Comparison of ENCODE assay signal across 8 cellular contexts in the genomic region with DNA sequence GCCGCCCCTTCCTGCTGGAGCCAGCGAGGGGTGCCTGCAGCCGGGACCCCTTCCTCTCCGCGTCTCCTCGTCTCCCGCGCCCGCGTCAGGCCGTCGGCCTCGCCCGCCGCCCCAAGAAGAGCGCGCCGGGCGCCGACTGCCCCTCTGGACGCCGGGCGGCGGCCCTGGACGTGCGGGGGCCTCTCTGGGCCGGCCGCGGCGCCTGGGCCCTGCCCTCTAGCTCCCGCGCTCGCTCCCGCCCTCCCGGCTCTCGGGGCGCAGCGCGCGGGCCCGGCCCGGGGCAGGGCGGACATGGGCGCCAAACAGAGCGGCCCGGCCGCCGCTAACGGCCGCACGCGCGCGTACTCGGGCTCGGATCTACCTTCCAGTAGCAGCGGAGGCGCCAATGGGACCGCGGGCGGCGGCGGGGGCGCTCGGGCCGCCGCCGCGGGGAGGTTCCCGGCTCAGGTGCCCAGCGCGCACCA. TPM values are rescaled to one million over a fixed set of nuclear protein-coding genes. Genes with fewer than 3 reads are reported as not detected.
DNase-seq lines count a peak whose midpoint lies in the region; ATAC-seq and TF ChIP-seq lines count a peak whose summit lies in the region.

No MANE protein-coding gene starts in this region.

- ATAC-seq in activated T-helper 17 cell treated with anti-CD3 and anti-CD28 coated beads, Interleukin-2, amount 50 U/mL, for 72 hours (replicated peaks): no peak

- H3K27ac ChIP-seq in osteoblast (ENCODE audit: low read depth, low read length): peak overlapping the region; percentile 53

- H4K20me1 ChIP-seq in osteoblast (ENCODE audit: insufficient read depth, low read length): no peaks in the 10 kb centered on the region

- DNase-seq in GM10266 (ENCODE audit: extremely low spot score): peak; percentile 46
- peak; percentile 65 for DNase-seq in H7
- peak; percentile 48 for DNase-seq in NCI-H1092 (lab: John Stamatoyannopoulos, UW)
- peak; percentile 31 for DNase-seq in fibroblast of pulmonary artery (ENCODE audit: low read depth)
- DNase-seq in osteoblast (ENCODE audit: insufficient read length, low spot score, missing footprints): peak; percentile 78
- no peak for DNase-seq in EL
- DNase-seq in UCSD-AML1 (lab: John Stamatoyannopoulos, UW; ENCODE audit: unreplicated experiment): no peak

- no peak for TF ChIP-seq CTCF in GM10266 (IDR thresholded peaks at IDR 0.05; ENCODE audit: control insufficient read depth, insufficient read depth, low read depth, missing control alignments)
- no peak for TF ChIP-seq CTCF in fibroblast of pulmonary artery (IDR thresholded peaks at IDR 0.05; ENCODE audit: low read length, missing control alignments)
- no peak for TF ChIP-seq CTCF in osteoblast (IDR thresholded peaks at IDR 0.05; ENCODE audit: extremely low read depth, low read depth, low read length)

- peaks cover 8% of the 10 kb centered on the region for H3K36me3 Mint-ChIP-seq in activated T-helper 17 cell treated with anti-CD3 and anti-CD28 coated beads, Interleukin-2, amount 50 U/mL, for 72 hours (ENCODE audit: low read depth)

- H3K36me3 ChIP-seq in H7 (replicated peaks; ENCODE audit: control insufficient read depth, insufficient read depth, low read length) (no peaks in the 10 kb centered on the region), osteoblast (ENCODE audit: insufficient read depth, low read length) (no peaks in the 10 kb centered on the region)

- H3K79me2 ChIP-seq in osteoblast (ENCODE audit: insufficient read depth, low read length): peaks cover 16% of the 10 kb centered on the region

- H3K4me2 ChIP-seq in osteoblast (ENCODE audit: insufficient read depth, low read length): peak overlapping the region; percentile 84

- H3K9me3 ChIP-seq in osteoblast (ENCODE audit: low read depth, low read length): no peaks in the 10 kb centered on the region

- peaks cover 6% of the 10 kb centered on the region; the same call in 1 of the 2 replicates for H3K27me3 ChIP-seq in H7 (ENCODE audit: control insufficient read depth, insufficient read depth, low read length)
- no peaks in the 10 kb centered on the region for H3K27me3 ChIP-seq in osteoblast (ENCODE audit: insufficient read depth, low read length)

- no peaks in the 10 kb centered on the region for H3K9me3 Mint-ChIP-seq in activated T-helper 17 cell treated with anti-CD3 and anti-CD28 coated beads, Interleukin-2, amount 50 U/mL, for 72 hours

- H3K4me3 Mint-ChIP-seq in activated T-helper 17 cell treated with anti-CD3 and anti-CD28 coated beads, Interleukin-2, amount 50 U/mL, for 72 hours: peak overlapping the region; percentile 79

- H2AFZ ChIP-seq in osteoblast (ENCODE audit: low read length): peak overlapping the region; percentile 94

- H3K27ac Mint-ChIP-seq in activated T-helper 17 cell treated with anti-CD3 and anti-CD28 coated beads, Interleukin-2, amount 50 U/mL, for 72 hours: no peak overlapping the region

- peak overlapping the region; percentile 84 for H3K4me3 ChIP-seq in H7 (ENCODE audit: insufficient read depth, low read depth, low read length)
- H3K4me3 ChIP-seq in fibroblast of pulmonary artery (replicated peaks; ENCODE audit: low read depth, low read length): peak overlapping the region; percentile 82
- peak overlapping the region; percentile 89 for H3K4me3 ChIP-seq in osteoblast (ENCODE audit: insufficient read depth, low read length)

- H3K27me3 Mint-ChIP-seq in activated T-helper 17 cell treated with anti-CD3 and anti-CD28 coated beads, Interleukin-2, amount 50 U/mL, for 72 hours: no peaks in the 10 kb centered on the region

- peaks cover 18% of the 10 kb centered on the region for H3K4me1 ChIP-seq in osteoblast (ENCODE audit: insufficient read depth, low read length)

- peaks cover 39% of the 10 kb centered on the region for H3K4me1 Mint-ChIP-seq in activated T-helper 17 cell treated with anti-CD3 and anti-CD28 coated beads, Interleukin-2, amount 50 U/mL, for 72 hours

RNA-seq across cellular contexts. Expression of gene ZNRF2, which starts 0.7 kb away (rescaled TPM):
- 15.6 and 23.8 TPM in 2 replicates for total RNA-seq in H7 (2014; rRNA removed; shearing (Covaris generic))
- 1 to 10 TPM; 6.7 to 9.8 TPM for total RNA-seq in activated T-helper 17 cell treated with anti-CD3 and anti-CD28 coated beads, Interleukin-2, amount 50 U/mL, for 72 hours
- 12.1 and 12.7 TPM in 2 replicates for total RNA-seq in osteoblast

Comparison
In these comparisons a context has a peak if more than half of its experiments do, and no peak if none do; other contexts are left out.
1. DNase-seq: peak in GM10266 (single experiment), H7 (single experiment), NCI-H1092 (single experiment), fibroblast of pulmonary artery (single experiment) and osteoblast (single experiment); none in EL (single experiment) and UCSD-AML1 (single experiment).
2. Peak in every context shown above with its lines, with median percentiles within 50 percentile points of each other: H3K4me3 ChIP-seq.